In genomic region chr11:108647387-108647700, GRCh38 we compare ENCODE assay signal across 1 cellular context.
TF ChIP-seq lines count a peak whose summit lies in the region.

No MANE protein-coding gene starts in this region.

TF ChIP-seq in H1, 55 proteins besides CTCF, POLR2A, EP300 and RAD21:
- no peak for TF ChIP-seq NANOG (IDR thresholded peaks at IDR 0.05; ENCODE audit: insufficient read depth, low read depth, low read length, poor library complexity, severe bottlenecking)
- no peak for TF ChIP-seq SIRT6 (IDR thresholded peaks at IDR 0.05; ENCODE audit: low read length)
